Comparison of ENCODE assay signal across 18 cellular contexts in genomic region chr15:89402406-89402805, GRCh38.
DNase-seq lines count a peak whose midpoint lies in the region; ATAC-seq, FAIRE-seq and TF ChIP-seq lines count a peak whose summit lies in the region.
"Had no signal": no experiment of that assay in that cellular context is flagged by ENCODE, and none has a peak within 500 bp of the region (broad histone marks: within the 10 kb centered on the region; RNA-seq: fewer than 3 reads in every experiment).

No MANE protein-coding gene starts in this region.

- H3K4me2 ChIP-seq in IMR-90 (ENCODE audit: low read depth, low read length): peak overlapping the region; percentile 35; the same call in 1 of the 2 replicates
- peak overlapping the region; percentile 6 for H3K4me2 ChIP-seq in astrocyte (ENCODE audit: low read length)

- no peak for FAIRE-seq in astrocyte (lab: Jason Lieb, UNC)
- FAIRE-seq: A204.1 had no signal

- H3K79me1 ChIP-seq in IMR-90 (ENCODE audit: low read depth in 1 of 2, low read length in 2 of 2): no peaks in the 10 kb centered on the region

- dilution Hi-C loops in IMR-90 (cut with HindIII; ENCODE audit: low sequenced_read_pairs, unreplicated experiment): no loop called here

- H3K4me3 Mint-ChIP-seq in astrocyte (ENCODE audit: unreplicated experiment): no peak overlapping the region
- no peak overlapping the region for H3K4me3 Mint-ChIP-seq in type B pancreatic cell

- no peak for TF ChIP-seq CTCF in IMR-90 (conservative IDR thresholded peaks at IDR 0.05; ENCODE audit: low read depth, low read length)
- no peak for TF ChIP-seq CTCF in astrocyte (IDR thresholded peaks at IDR 0.05; ENCODE audit: insufficient read depth, low read depth, low read length)
- TF ChIP-seq CTCF in esophagus muscularis mucosa (IDR thresholded peaks at IDR 0.05): no peak
- no peak for TF ChIP-seq CTCF in type B pancreatic cell (conservative IDR thresholded peaks at IDR 0.05)

- no peak overlapping the region for H2AK9ac ChIP-seq in IMR-90 (replicated peaks; ENCODE audit: low read depth, low read length, poor library complexity)

- H3K4me1 Mint-ChIP-seq in astrocyte (ENCODE audit: low read depth, unreplicated experiment): peaks cover 5% of the 10 kb centered on the region
- H3K4me1 Mint-ChIP-seq in type B pancreatic cell (ENCODE audit: unreplicated experiment): peaks cover 6% of the 10 kb centered on the region

- peak overlapping the region; percentile 71 for H3K4me3 ChIP-seq in ACC112 (ENCODE audit: low read depth, low read length)
- no peak overlapping the region for H3K4me3 ChIP-seq in IMR-90 (ENCODE audit: insufficient read depth, low read depth, low read length)
- H3K4me3 ChIP-seq in astrocyte (ENCODE audit: insufficient read depth, low read depth, low read length): no peak overlapping the region
- no peak overlapping the region for H3K4me3 ChIP-seq in esophagus muscularis mucosa

- no peak overlapping the region for H2BK120ac ChIP-seq in IMR-90 (ENCODE audit: low read depth, low read length)

- H3K27ac ChIP-seq in ACC112 (ENCODE audit: low read depth, low read length) (peak overlapping the region; percentile 57), IMR-90 (ENCODE audit: insufficient read depth, low read length) (no peak overlapping the region), astrocyte (ENCODE audit: low read depth, low read length) (no peak overlapping the region), esophagus muscularis mucosa (replicated peaks in 1 of 4) (peak overlapping the region; percentile 69 to 89 (median 86))

- CTCF ChIA-PET in IMR-90 (lab: Yijun Ruan, JAX): no interaction called here

- no peak overlapping the region for H3K18ac ChIP-seq in IMR-90 (ENCODE audit: low read depth, low read length)

- H4K20me1 ChIP-seq in IMR-90 (ENCODE audit: insufficient read depth, low read length): no peaks in the 10 kb centered on the region
- H4K20me1 ChIP-seq in astrocyte (ENCODE audit: insufficient read depth, low read length): peaks cover 4% of the 10 kb centered on the region

- no peak overlapping the region for H2BK15ac ChIP-seq in IMR-90 (ENCODE audit: low read depth, low read length)

- H3K9me3 Mint-ChIP-seq in astrocyte (ENCODE audit: unreplicated experiment) (peaks cover 2% of the 10 kb centered on the region), type B pancreatic cell (no peaks in the 10 kb centered on the region)

- H3K9me1 ChIP-seq in IMR-90 (ENCODE audit: insufficient read depth, low read length): no peaks in the 10 kb centered on the region

- H4K8ac ChIP-seq in IMR-90 (ENCODE audit: low read depth in 2 of 2, low read length in 2 of 2): no peak overlapping the region

- H3K9ac ChIP-seq in IMR-90 (ENCODE audit: low read depth, low read length): no peak overlapping the region
- no peak overlapping the region for H3K9ac ChIP-seq in astrocyte (ENCODE audit: low read length)

- H2AK5ac ChIP-seq in IMR-90 (ENCODE audit: low read depth, low read length): no peak overlapping the region

- BruUV-seq in IMR-90 (replicated peaks; lab: Mats Ljungman, UMichigan): no TSS peak

- H3K27me3 ChIP-seq in ACC112 (ENCODE audit: insufficient read depth, low read length) (peaks cover 45% of the 10 kb centered on the region), IMR-90 (ENCODE audit: control insufficient read depth, insufficient read depth, low read length) (peaks cover 71% of the 10 kb centered on the region), astrocyte (ENCODE audit: insufficient read depth, low read length) (peaks cover 90% of the 10 kb centered on the region), esophagus muscularis mucosa (peaks cover 9 to 99% (median 62%) of the 10 kb centered on the region in 4 donors)

- no peak overlapping the region for H3K4ac ChIP-seq in IMR-90 (ENCODE audit: low read depth, low read length)

- H2BK20ac ChIP-seq in IMR-90 (ENCODE audit: low read depth, low read length): peak overlapping the region; percentile 28; the same call in 1 of the 2 replicates

- no peak overlapping the region for H4K91ac ChIP-seq in IMR-90 (ENCODE audit: insufficient read depth, low read depth, low read length)

- in situ Hi-C loops in IMR-90 (cut with MboI; ENCODE audit: low sequenced_read_pairs) (no loop called here), KBM-7 (cut with MboI; ENCODE audit: low pct_unique_long_range_greater_than_20kb, low sequenced_read_pairs) (no loop called here)

- H3K56ac ChIP-seq in IMR-90 (ENCODE audit: extremely low read depth, insufficient read depth, low read length): no peak overlapping the region

- H3K36me3 Mint-ChIP-seq in astrocyte (ENCODE audit: low read depth, unreplicated experiment) (peaks cover 2% of the 10 kb centered on the region), type B pancreatic cell (no peaks in the 10 kb centered on the region)
- H3K36me3 Mint-ChIP-seq: CD4-positive, CD25-positive, alpha-beta regulatory T cell had no signal

- H3K23ac ChIP-seq in IMR-90 (ENCODE audit: low read depth, low read length): 0 out of 2 replicates have a peak overlapping the region, but pooled peaks have one; percentile 29

- H3K27ac Mint-ChIP-seq in astrocyte (ENCODE audit: unreplicated experiment): no peak overlapping the region
- no peak overlapping the region for H3K27ac Mint-ChIP-seq in type B pancreatic cell
- H3K27ac Mint-ChIP-seq: CD4-positive, CD25-positive, alpha-beta regulatory T cell had no signal

- ATAC-seq in IMR-90 (ENCODE audit: low read depth) (no peak), GM19467 (IDR thresholded peaks at IDR 0.05; ENCODE audit: unreplicated experiment) (no peak)

- TF ChIP-seq POLR2A in IMR-90 (IDR thresholded peaks at IDR 0.05; ENCODE audit: low read depth, low read length) (no peak), esophagus muscularis mucosa (IDR thresholded peaks at IDR 0.05; ENCODE audit: low read depth) (no peak)

- H3K27me3 Mint-ChIP-seq in astrocyte (ENCODE audit: low read depth, unreplicated experiment) (peaks cover 87% of the 10 kb centered on the region), type B pancreatic cell (peaks cover 95% of the 10 kb centered on the region)

- TF ChIP-seq RAD21 in IMR-90 (IDR thresholded peaks at IDR 0.05; ENCODE audit: low read length): no peak

- H4K5ac ChIP-seq in IMR-90 (ENCODE audit: low read depth, low read length): no peak overlapping the region

- H3K9me3 ChIP-seq in IMR-90 (ENCODE audit: control insufficient read depth, insufficient read depth, low read length) (no peaks in the 10 kb centered on the region), astrocyte (ENCODE audit: insufficient read depth, low read depth, low read length) (no peaks in the 10 kb centered on the region), esophagus muscularis mucosa (no peaks in the 10 kb centered on the region)

- no CpG with 5 or more reads among the region's 1 CpG for WGBS in IMR-90 (ENCODE audit: extremely low coverage in 2 of 2, insufficient read length in 1 of 2), 2 experiments
- 33% methylated on average over 1 of the region's 1 CpG for whole genome bisulfite sequencing in esophagus muscularis mucosa

- peak overlapping the region; percentile 60 for H2AFZ ChIP-seq in ACC112 (ENCODE audit: low read length, unreplicated experiment)
- H2AFZ ChIP-seq in IMR-90 (replicated peaks; ENCODE audit: low read length, poor library complexity): no peak overlapping the region
- H2AFZ ChIP-seq in astrocyte (ENCODE audit: low read depth, low read length): no peak overlapping the region

- H2BK5ac ChIP-seq in IMR-90 (ENCODE audit: low read depth, low read length, poor library complexity, severe bottlenecking): no peak overlapping the region

- intact Hi-C loops in IMR-90 (cut with micrococcal nuclease): loop anchor here (2.0 kb wide), 1 partner anchor 44 kb away; no protein-coding TSS in a partner anchor
- intact Hi-C loops in esophagus muscularis mucosa (cut with DNase I): no loop called here

- POLR2A ChIA-PET in IMR-90 (lab: Charles Lee; ENCODE audit: unreplicated experiment): no interaction called here

- TF ChIP-seq EP300 in esophagus muscularis mucosa (IDR thresholded peaks at IDR 0.05): no peak

- H3K4me1 ChIP-seq in ACC112 (ENCODE audit: control insufficient read depth, insufficient read depth, low read length, unreplicated experiment) (peaks cover 17% of the 10 kb centered on the region), IMR-90 (ENCODE audit: control insufficient read depth, insufficient read depth, low read length) (no peaks in the 10 kb centered on the region), astrocyte (ENCODE audit: insufficient read depth, low read length) (peaks cover 8% of the 10 kb centered on the region), esophagus muscularis mucosa (peaks cover 22 to 67% (median 54%) of the 10 kb centered on the region in 4 donors)

- H3K79me2 ChIP-seq in ACC112 (ENCODE audit: control insufficient read depth, insufficient read depth, low read length, unreplicated experiment) (no peaks in the 10 kb centered on the region), astrocyte (ENCODE audit: insufficient read depth, low read length) (peaks cover 8% of the 10 kb centered on the region)

- no peak overlapping the region for H3K14ac ChIP-seq in IMR-90 (replicated peaks; ENCODE audit: low read depth, low read length)

- no peak for DNase-seq in IMR-90
- DNase-seq in astrocyte (ENCODE audit: low read depth): no peak
- no peak for DNase-seq in esophagus muscularis mucosa (ENCODE audit: extremely low spot score)
- no peak for DNase-seq in type B pancreatic cell (ENCODE audit: extremely low spot score, unreplicated experiment)
- no peak for DNase-seq in KBM-7
- DNase-seq in NCI-H1694 (lab: John Stamatoyannopoulos, UW): no peak
- DNase-seq: CD4-positive, CD25-positive, alpha-beta regulatory T cell; GF-D8; GOT3; NCI-H1105; NCI-H146; NCI-H2029 treated with DMSO at 0.1 percent for 48 hours; NCI-H2171 treated with DMSO at 0.1 percent for 48 hours; NCI-H524 treated with DMSO at 0.1 percent for 48 hours; Right ventricle myocardium superior had no signal

- H3K36me3 ChIP-seq in ACC112 (ENCODE audit: insufficient read depth, low read length): no peaks in the 10 kb centered on the region
- H3K36me3 ChIP-seq in IMR-90 (ENCODE audit: control insufficient read depth, insufficient read depth, low read length): no peaks in the 10 kb centered on the region
- no peaks in the 10 kb centered on the region for H3K36me3 ChIP-seq in astrocyte (ENCODE audit: insufficient read depth, low read length)
- no peaks in the 10 kb centered on the region for H3K36me3 ChIP-seq in esophagus muscularis mucosa

TF ChIP-seq in IMR-90, 13 proteins besides CTCF, POLR2A, EP300 and RAD21 (continues in another document):
- TF ChIP-seq RCOR1 (IDR thresholded peaks at IDR 0.05; ENCODE audit: insufficient replicate concordance, low read length): no peak
- TF ChIP-seq RFX5 (IDR thresholded peaks at IDR 0.05; ENCODE audit: low read depth, low read length): no peak
- no peak for TF ChIP-seq SMC3 (IDR thresholded peaks at IDR 0.05; ENCODE audit: low read depth, low read length)
- no peak for TF ChIP-seq CHD1 (IDR thresholded peaks at IDR 0.05; ENCODE audit: low read depth, low read length)

Comparison
In these comparisons a context has a peak if more than half of its experiments do, and no peak if none do; other contexts are left out.
1. H3K27ac ChIP-seq: peak in ACC112 (single experiment) and esophagus muscularis mucosa (4 of 4); none in IMR-90 (single experiment) and astrocyte (single experiment).